8 cellular contexts compared by ENCODE assay signal in the genomic region with DNA sequence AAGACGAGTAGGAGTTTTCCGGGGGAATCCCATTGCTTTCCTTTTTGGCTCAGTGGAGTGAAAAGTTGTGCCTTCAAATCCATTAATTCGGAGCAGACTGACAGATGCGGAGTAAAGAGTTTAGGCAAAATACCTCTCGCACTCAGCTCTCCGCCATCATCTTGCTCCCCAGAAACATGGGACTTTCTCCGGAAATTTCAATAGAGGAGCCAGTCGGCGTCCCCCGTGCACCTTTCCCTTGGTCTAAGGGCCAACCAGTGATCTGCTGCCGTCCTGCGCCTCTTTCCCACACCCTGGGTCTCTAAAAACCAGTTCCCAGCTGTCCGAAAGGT. TPM values are rescaled to one million over a fixed set of nuclear protein-coding genes. Genes with fewer than 3 reads are reported as not detected.
A peak's percentile ranks its signal among the peaks of the same experiment; 100 is the strongest.
DNase-seq lines count a peak whose midpoint lies in the region; ATAC-seq and TF ChIP-seq lines count a peak whose summit lies in the region.

No MANE protein-coding gene starts in this region.

- peak overlapping the region; percentile 1 for H3K4me2 ChIP-seq in mesendoderm (ENCODE audit: low read length)

- no peaks in the 10 kb centered on the region for H3K9me3 ChIP-seq in aorta (ENCODE audit: control insufficient read depth, low read length)

- peak; percentile 65 for ATAC-seq in HG02610 (IDR thresholded peaks at IDR 0.05; ENCODE audit: unreplicated experiment)
- no peak for ATAC-seq in aorta (ENCODE audit: low FRiP score)

- peaks cover 70% of the 10 kb centered on the region for H3K4me1 Mint-ChIP-seq in activated T-cell treated with anti-CD3 and anti-CD28 coated beads, Interleukin-2, amount 50 U/mL, for 24 hours (ENCODE audit: low read depth)

- intact Hi-C loops in aorta (cut with DNase I) = loop anchor here in 1 of 2 donors (5.0 to 10.0 kb wide), 2 partner anchors 43 to 870 kb away; partner anchors contain the start of gene C2orf69

- no peak overlapping the region for H4K5ac ChIP-seq in mesendoderm (ENCODE audit: low read length)

- no peak overlapping the region for H2BK5ac ChIP-seq in mesendoderm (ENCODE audit: low read length)

- peak overlapping the region; percentile 91 for H3K4me3 ChIP-seq in choroid plexus epithelial cell (ENCODE audit: low read depth, low read length)
- peak overlapping the region; percentile 91 for H3K4me3 ChIP-seq in mesendoderm (ENCODE audit: low read length)
- peak overlapping the region; percentile 16 to 62 for H3K4me3 ChIP-seq in aorta (ENCODE audit: low read length in 2 of 2)

- H3K4ac ChIP-seq in mesendoderm (ENCODE audit: low read depth, low read length) = peak overlapping the region; percentile 89

- no peaks in the 10 kb centered on the region for H3K9me3 Mint-ChIP-seq in activated T-cell treated with anti-CD3 and anti-CD28 coated beads, Interleukin-2, amount 50 U/mL, for 24 hours

- H3K79me1 ChIP-seq in mesendoderm (ENCODE audit: low read length) = peaks cover 10% of the 10 kb centered on the region

- H3K27ac Mint-ChIP-seq in activated T-cell treated with anti-CD3 and anti-CD28 coated beads, Interleukin-2, amount 50 U/mL, for 24 hours = peak overlapping the region; percentile 98

- H2BK15ac ChIP-seq in mesendoderm (replicated peaks; ENCODE audit: low read depth) = no peak overlapping the region

- H3K9ac ChIP-seq in mesendoderm (ENCODE audit: low read length) = peak overlapping the region; percentile 96

- no peak overlapping the region for H3K23ac ChIP-seq in mesendoderm (ENCODE audit: low read length)

- peaks cover 39% of the 10 kb centered on the region for H3K79me2 ChIP-seq in mesendoderm (ENCODE audit: control insufficient read depth, insufficient read depth, low read length)

- no peaks in the 10 kb centered on the region for H3K36me3 ChIP-seq in mesendoderm (ENCODE audit: control insufficient read depth, insufficient read depth, low read length)
- H3K36me3 ChIP-seq in aorta (ENCODE audit: control insufficient read depth in 1 of 2, insufficient read depth in 2 of 2, low read length in 1 of 2) = no peaks in the 10 kb centered on the region

- H3K4me1 ChIP-seq in mesendoderm (ENCODE audit: control insufficient read depth, low read depth, low read length) = no peaks in the 10 kb centered on the region
- peaks cover 0 to 5% of the 10 kb centered on the region in 2 donors for H3K4me1 ChIP-seq in aorta (ENCODE audit: control insufficient read depth in 1 of 2, insufficient read depth in 2 of 2, low read length in 2 of 2)

- H2AK5ac ChIP-seq in mesendoderm (ENCODE audit: low read length) = no peak overlapping the region

- no peak for TF ChIP-seq CTCF in choroid plexus epithelial cell (conservative IDR thresholded peaks at IDR 0.05; ENCODE audit: low read depth, low read length)

- no peaks in the 10 kb centered on the region for H3K27me3 Mint-ChIP-seq in activated T-cell treated with anti-CD3 and anti-CD28 coated beads, Interleukin-2, amount 50 U/mL, for 24 hours

- H3K56ac ChIP-seq in mesendoderm (ENCODE audit: low read length) = peak overlapping the region; percentile 99

- H2BK120ac ChIP-seq in mesendoderm (ENCODE audit: low read depth, low read length) = no peak overlapping the region

- no peak for DNase-seq in activated T-cell treated with anti-CD3 and anti-CD28 coated beads, Interleukin-2, amount 50 U/mL, for 24 hours
- DNase-seq in activated T-cell treated with anti-CD3 and anti-CD28 coated beads, Interleukin-2, amount 50 U/mL, for 1 hour = no peak
- DNase-seq in NCI-H2227 (lab: John Stamatoyannopoulos, UW; ENCODE audit: unreplicated experiment) = peak; percentile 83
- DNase-seq in choroid plexus epithelial cell (ENCODE audit: low read depth) = peak; percentile 63
- no peak for DNase-seq in mesendoderm
- DNase-seq in aorta = no peak
- no peak for DNase-seq in glomerular visceral epithelial cell (ENCODE audit: extremely low spot score)

- WGBS in mesendoderm (ENCODE audit: extremely low coverage, insufficient coverage, low lambda C conversion rate) = no CpG with 5 or more reads among the region's 13 CpGs
- WGBS in aorta, 2 donors = 0 to 2% methylated on average over 13 of the region's 13 CpGs

- H3K27me3 ChIP-seq in mesendoderm (ENCODE audit: insufficient read depth, low read length, poor library complexity) (no peaks in the 10 kb centered on the region), aorta (ENCODE audit: control insufficient read depth in 1 of 2, insufficient read depth in 2 of 2, low read length in 1 of 2) (no peaks in the 10 kb centered on the region)

- peak overlapping the region; percentile 100 for H3K4me3 Mint-ChIP-seq in activated T-cell treated with anti-CD3 and anti-CD28 coated beads, Interleukin-2, amount 50 U/mL, for 24 hours

- H3K27ac ChIP-seq in mesendoderm (ENCODE audit: low read depth, low read length) = peak overlapping the region; percentile 97
- H3K27ac ChIP-seq in aorta (ENCODE audit: low read depth in 1 of 2, low read length in 2 of 2) = peak overlapping the region in 1 of 2 donors; percentile 48

- H3K18ac ChIP-seq in mesendoderm (ENCODE audit: low read length) = peak overlapping the region; percentile 77

- H4K8ac ChIP-seq in mesendoderm (ENCODE audit: low read depth, low read length) = no peak overlapping the region

- H3K36me3 Mint-ChIP-seq in activated T-cell treated with anti-CD3 and anti-CD28 coated beads, Interleukin-2, amount 50 U/mL, for 24 hours (ENCODE audit: low read depth) = peaks cover 80% of the 10 kb centered on the region

RNA-seq across cellular contexts. Expression of gene TYW5, which starts 0.3 kb away (rescaled TPM):
- 6.8 TPM for polyA plus RNA-seq in mesendoderm (2013, experiment 1 of 2)
- polyA plus RNA-seq in mesendoderm (2013, experiment 2 of 2) = 6.7 TPM
- 1 to 10 TPM; 5.2 to 9.0 TPM for total RNA-seq in aorta
- 1 to 10 TPM; 2.5 to 4.7 TPM for polyA plus RNA-seq in aorta

RNA-seq across cellular contexts. Expression of gene MAIP1, which starts 0.4 kb away (rescaled TPM):
- polyA plus RNA-seq in mesendoderm (2013, experiment 1 of 2) = 24.8 TPM
- 24.9 TPM for polyA plus RNA-seq in mesendoderm (2013, experiment 2 of 2)
- total RNA-seq in aorta = 10 to 100 TPM in 1 of 2 donors, 1 to 10 TPM in 1; 9.9 to 12.3 TPM
- 10 to 100 TPM in 1 of 2 donors, 1 to 10 TPM in 1; 9.0 to 15.7 TPM for polyA plus RNA-seq in aorta

RNA-seq across cellular contexts. Expression of gene C2orf69, which starts 43.9 kb away (rescaled TPM):
- 12.2 TPM for polyA plus RNA-seq in mesendoderm (2013, experiment 1 of 2)
- 12.5 TPM for polyA plus RNA-seq in mesendoderm (2013, experiment 2 of 2)
- 10 to 100 TPM; 11.0 to 11.2 TPM for total RNA-seq in aorta
- polyA plus RNA-seq in aorta = 1 to 10 TPM; 4.3 to 7.1 TPM

Comparison
In these comparisons a context has a peak if more than half of its experiments do, and no peak if none do; other contexts are left out.
1. DNase-seq: peak in NCI-H2227 (single experiment) and choroid plexus epithelial cell (single experiment); none in activated T-cell treated with anti-CD3 and anti-CD28 coated beads, Interleukin-2, amount 50 U/mL, for 24 hours (single experiment), activated T-cell treated with anti-CD3 and anti-CD28 coated beads, Interleukin-2, amount 50 U/mL, for 1 hour (single experiment), mesendoderm (single experiment), aorta (0 of 2) and glomerular visceral epithelial cell (single experiment).
2. H3K4me3 ChIP-seq: peak in every context shown above with its lines; median percentile 91 in choroid plexus epithelial cell; 91 in mesendoderm; 39 in aorta.